ENCODE assay signal across 8 cellular contexts in the genomic region with DNA sequence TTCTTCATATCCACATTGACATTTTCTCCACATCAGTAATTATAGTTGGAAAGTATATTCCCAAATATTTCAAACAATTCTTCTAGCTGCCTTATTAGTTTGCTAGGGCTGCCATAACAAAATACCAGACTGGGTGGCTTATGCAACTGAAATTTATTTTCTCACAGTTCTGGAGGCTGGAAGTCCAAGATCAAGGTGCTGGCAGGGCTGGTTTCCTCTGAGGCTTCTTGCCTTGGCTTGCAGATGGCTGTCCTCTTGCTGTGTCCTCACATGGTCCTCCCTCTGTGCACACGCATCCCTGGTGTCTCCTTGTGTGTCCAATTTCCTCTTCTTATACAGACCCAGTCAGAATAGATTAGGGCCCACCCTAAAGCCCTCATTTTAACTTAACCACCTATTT. TPM values are rescaled to one million over a fixed set of nuclear protein-coding genes. Genes with fewer than 3 reads are reported as not detected.
"Had no signal": no experiment of that assay in that cellular context is flagged by ENCODE, and none has a peak within 500 bp of the region (broad histone marks: within the 10 kb centered on the region; RNA-seq: fewer than 3 reads in every experiment).

No MANE protein-coding gene starts in this region.

- DNase-seq: IMR-90, KBM-7, KG1 had no signal

- H3K27ac ChIP-seq: HL-60, KMS-11 had no signal

- H3K4me3 ChIP-seq: K562 had no signal

- ATAC-seq: HepG2, K562 had no signal

- H3K9ac ChIP-seq: KMS-11 had no signal

- H3K4me2 ChIP-seq: KMS-11 had no signal

RNA-seq across cellular contexts. Expression of gene DOCK4, which starts 34.5 kb away (rescaled TPM):
- polyA plus RNA-seq: IgD-negative memory B cell had no signal
